In genomic region chr6:14207493-14207892, GRCh38 we compare ENCODE assay signal across 16 cellular contexts.
"Had no signal": no experiment of that assay in that cellular context is flagged by ENCODE, and none has a peak within 500 bp of the region (broad histone marks: within the 10 kb centered on the region; RNA-seq: fewer than 3 reads in every experiment).

No MANE protein-coding gene starts in this region.

- ATAC-seq: gastroesophageal sphincter, left lobe of liver, pancreas had no signal

- H3K9me3 ChIP-seq: adrenal gland, gastroesophageal sphincter, pancreas, thyroid gland, uterus had no signal

- H3K4me1 ChIP-seq: uterus had no signal

- H3K27ac Mint-ChIP-seq: activated T-helper 2 cell treated with anti-CD3 and anti-CD28 coated beads, Interferon-gamma antibody, Interleukin-2, Interleukin-4, amounts not matched to agents 10 μg/mL and 5 μg/mL and 100 μg/mL, durations not matched to agents 14 hours and 24 hours and 36 hours had no signal

- H3K27ac ChIP-seq: adrenal gland, gastroesophageal sphincter, pancreas, skin epidermis, thyroid gland, uterus had no signal

- H3K9me3 Mint-ChIP-seq: activated T-helper 2 cell treated with anti-CD3 and anti-CD28 coated beads, Interferon-gamma antibody, Interleukin-2, Interleukin-4, amounts not matched to agents 10 μg/mL and 5 μg/mL and 100 μg/mL, durations not matched to agents 14 hours and 24 hours and 36 hours had no signal

- DNase-seq: activated CD4-positive, alpha-beta T cell treated with anti-CD3 and anti-CD28 coated beads for 48 hours; activated CD8-positive, alpha-beta memory T cell treated with anti-CD3 and anti-CD28 coated beads for 24 hours; activated naive CD4-positive, alpha-beta T cell treated with anti-CD3 and anti-CD28 coated beads, Interleukin-2, amount 50 U/mL, for 16 hours; adrenal gland; central memory CD4-positive, alpha-beta T cell; cortex of kidney; effector memory CD4-positive, alpha-beta T cell; hypothalamus; pancreas; retina; thyroid gland; uterus had no signal

- H3K27me3 ChIP-seq: gastroesophageal sphincter, pancreas, thyroid gland, uterus had no signal

- H3K4me3 ChIP-seq: adrenal gland, gastroesophageal sphincter, pancreas, skin epidermis, thyroid gland, uterus had no signal

- H3K36me3 ChIP-seq: adrenal gland, gastroesophageal sphincter, pancreas, thyroid gland, uterus had no signal
